In genomic region chr7:30796105-30796869, GRCh38 we compare ENCODE assay signal across 10 cellular contexts. TPM values are rescaled to one million over a fixed set of nuclear protein-coding genes. Genes with fewer than 3 reads are reported as not detected.
DNase-seq lines count a peak whose midpoint lies in the region; ATAC-seq and TF ChIP-seq lines count a peak whose summit lies in the region.
"Had no signal": no experiment of that assay in that cellular context is flagged by ENCODE, and none has a peak within 500 bp of the region (broad histone marks: within the 10 kb centered on the region; RNA-seq: fewer than 3 reads in every experiment).

No MANE protein-coding gene starts in this region.

- H3K4me1 Mint-ChIP-seq in osteocyte (ENCODE audit: unreplicated experiment), result peaks cover 38% of the 10 kb centered on the region

- peak overlapping the region; percentile 2 for H3K27ac Mint-ChIP-seq in osteocyte (ENCODE audit: unreplicated experiment)
- H3K27ac Mint-ChIP-seq: HFFc6 had no signal

- peaks cover 8% of the 10 kb centered on the region for H3K36me3 Mint-ChIP-seq in osteocyte (ENCODE audit: unreplicated experiment)

- TF ChIP-seq CTCF in HFF-Myc (IDR thresholded peaks at IDR 0.05; ENCODE audit: low read depth, low read length, missing control alignments), result no peak
- TF ChIP-seq CTCF in choroid plexus epithelial cell (conservative IDR thresholded peaks at IDR 0.05; ENCODE audit: low read depth, low read length), result no peak
- no peak for TF ChIP-seq CTCF in osteocyte (IDR thresholded peaks at IDR 0.05)

- H3K4me3 Mint-ChIP-seq in osteocyte (ENCODE audit: unreplicated experiment), result no peak overlapping the region
- H3K4me3 Mint-ChIP-seq: HFFc6 had no signal

- no peaks in the 10 kb centered on the region for H3K9me3 Mint-ChIP-seq in osteocyte (ENCODE audit: unreplicated experiment)
- H3K9me3 Mint-ChIP-seq: HFFc6 had no signal

- DNase-seq in Caki2 (ENCODE audit: low read depth) (peak; percentile 43), HFF-Myc (ENCODE audit: extremely low read depth, low read depth) (peak; percentile 60), choroid plexus epithelial cell (ENCODE audit: low read depth) (peak; percentile 62), osteocyte (ENCODE audit: extremely low spot score, unreplicated experiment) (peak; percentile 40), NCI-H1930 (lab: John Stamatoyannopoulos, UW) (no peak), 8988T (no peak)
- DNase-seq: HFFc6, retina had no signal

- in situ Hi-C loops in Caki2 (cut with HindIII; ENCODE audit: low pct_unique_long_range_greater_than_20kb, low sequenced_read_pairs), result no loop called here

- H3K4me3 ChIP-seq in HFF-Myc (replicated peaks; ENCODE audit: low read depth, low read length) (no peak overlapping the region), choroid plexus epithelial cell (ENCODE audit: low read depth, low read length) (no peak overlapping the region)

- H3K27me3 Mint-ChIP-seq in osteocyte (ENCODE audit: unreplicated experiment), result no peaks in the 10 kb centered on the region

- ATAC-seq in HG02571 (IDR thresholded peaks at IDR 0.05; ENCODE audit: unreplicated experiment) (no peak), GM19463 (IDR thresholded peaks at IDR 0.05; ENCODE audit: unreplicated experiment) (no peak)

RNA-seq across cellular contexts. Expression of gene MINDY4, which starts 25.1 kb away (rescaled TPM):
- total RNA-seq in Caki2 (2014; rRNA removed; shearing (Covaris generic); ENCODE audit: low replicate concordance), result 3.6 and 4.0 TPM in 2 replicates
- 4.4 and 5.3 TPM in 2 replicates for total RNA-seq in osteocyte

RNA-seq across cellular contexts. Expression of gene INMT, which starts 44.4 kb away (rescaled TPM):
- not detected in 2 replicates for total RNA-seq in Caki2 (2014; rRNA removed; shearing (Covaris generic); ENCODE audit: low replicate concordance)
- 1.5 and 2.0 TPM in 2 replicates for total RNA-seq in osteocyte
- total RNA-seq: HFFc6 had no signal

Comparison
In these comparisons a context has a peak if more than half of its experiments do, and no peak if none do; other contexts are left out.
1. DNase-seq: peak in Caki2 (single experiment), HFF-Myc (single experiment), choroid plexus epithelial cell (single experiment) and osteocyte (single experiment); none in NCI-H1930 (0 of 2) and 8988T (single experiment).